8 cellular contexts compared by ENCODE assay signal in the genomic region with DNA sequence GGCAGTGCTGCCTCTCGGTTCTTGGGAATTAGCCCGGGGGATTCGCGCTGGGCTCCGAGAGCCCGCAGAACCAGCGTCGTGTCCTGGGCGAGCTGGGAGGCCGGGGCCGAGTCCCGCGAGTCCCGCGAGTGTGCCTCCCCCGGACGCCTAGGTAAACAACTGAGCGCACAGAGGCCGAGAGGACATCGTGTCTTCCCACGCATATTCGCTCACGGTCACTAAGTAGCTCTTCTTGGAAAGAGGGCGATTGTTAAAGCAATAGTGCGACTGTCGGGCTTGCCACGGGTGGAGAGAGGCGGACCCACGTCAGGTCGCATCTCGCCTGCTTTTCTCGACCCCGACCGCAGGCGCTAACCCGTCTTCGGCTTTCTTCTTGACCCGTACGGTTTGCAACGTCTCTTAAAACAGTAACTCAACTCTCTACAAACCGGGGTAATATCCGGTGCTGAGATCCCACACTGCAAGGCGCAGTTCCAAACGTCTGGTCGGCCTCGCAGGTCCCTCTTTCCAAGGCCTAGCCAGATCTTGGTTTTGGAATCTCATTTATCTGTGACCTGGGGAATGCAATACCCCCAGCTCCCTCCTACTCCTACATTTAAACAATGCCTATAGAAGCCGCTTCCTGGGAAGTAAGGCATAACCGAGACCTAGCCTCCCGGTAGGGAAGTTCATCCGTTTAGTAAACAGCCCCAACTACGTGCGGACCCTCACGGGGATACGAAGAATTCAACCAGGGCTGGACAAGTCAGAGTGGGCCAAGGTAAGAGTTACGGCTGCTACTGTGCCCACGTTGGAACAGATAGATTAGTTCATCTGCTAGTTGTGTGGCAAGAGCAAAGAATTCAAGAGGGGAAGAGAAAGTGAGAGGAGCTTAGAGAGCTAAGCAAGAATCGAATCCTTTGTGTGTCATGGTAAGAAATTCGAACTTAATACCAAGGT. TPM values are rescaled to one million over a fixed set of nuclear protein-coding genes. Genes with fewer than 3 reads are reported as not detected.
DNase-seq lines count a peak whose midpoint lies in the region; ATAC-seq lines count a peak whose summit lies in the region.

No MANE protein-coding gene starts in this region.

- no peaks in the 10 kb centered on the region for H3K36me3 Mint-ChIP-seq in CD4-positive, CD25-positive, alpha-beta regulatory T cell
- peaks cover 31% of the 10 kb centered on the region for H3K36me3 Mint-ChIP-seq in T-helper 1 cell treated with Interleukin-12 subunit alpha and Interleukin-12 subunit beta and Interleukin-4 antibody, amounts not matched to agents 30 μg/mL and 1 μg/mL, for 36 hours (ENCODE audit: low read depth)

- H3K9me3 Mint-ChIP-seq in CD4-positive, CD25-positive, alpha-beta regulatory T cell: peaks cover 0 to 2% (median 0%) of the 10 kb centered on the region in 7 donors
- H3K9me3 Mint-ChIP-seq in T-helper 1 cell treated with Interleukin-12 subunit alpha and Interleukin-12 subunit beta and Interleukin-4 antibody, amounts not matched to agents 30 μg/mL and 1 μg/mL, for 36 hours: no peaks in the 10 kb centered on the region

- no peaks in the 10 kb centered on the region for H3K27me3 Mint-ChIP-seq in CD4-positive, CD25-positive, alpha-beta regulatory T cell
- H3K27me3 Mint-ChIP-seq in T-helper 1 cell treated with Interleukin-12 subunit alpha and Interleukin-12 subunit beta and Interleukin-4 antibody, amounts not matched to agents 30 μg/mL and 1 μg/mL, for 36 hours (ENCODE audit: low read depth): peaks cover 6% of the 10 kb centered on the region

- peak; percentile 3 to 5 for ATAC-seq in CD4-positive, CD25-positive, alpha-beta regulatory T cell (ENCODE audit: low read depth in 2 of 2)
- ATAC-seq in GM19397 (IDR thresholded peaks at IDR 0.05; ENCODE audit: unreplicated experiment): peak; percentile 31
- ATAC-seq in HG03442 (IDR thresholded peaks at IDR 0.05; ENCODE audit: unreplicated experiment): peak; percentile 18

- H3K27ac Mint-ChIP-seq in CD4-positive, CD25-positive, alpha-beta regulatory T cell: peak overlapping the region; percentile 88 to 95 (median 90)
- H3K27ac Mint-ChIP-seq in T-helper 1 cell treated with Interleukin-12 subunit alpha and Interleukin-12 subunit beta and Interleukin-4 antibody, amounts not matched to agents 30 μg/mL and 1 μg/mL, for 36 hours: peak overlapping the region; percentile 96

- peak overlapping the region; percentile 58 for H3K4me3 ChIP-seq in CD4-positive, CD25-positive, alpha-beta regulatory T cell (ENCODE audit: low read depth, low read length)

- H3K36me3 ChIP-seq in CD4-positive, CD25-positive, alpha-beta regulatory T cell (ENCODE audit: control insufficient read depth, insufficient read depth, low read length): no peaks in the 10 kb centered on the region

- peak overlapping the region; percentile 88 for H3K27ac ChIP-seq in CD4-positive, CD25-positive, alpha-beta regulatory T cell (ENCODE audit: insufficient read depth, low read length, poor library complexity, severe bottlenecking)
- H3K27ac ChIP-seq in cingulate gyrus (ENCODE audit: low read depth, low read length): peak overlapping the region; percentile 89

- peaks cover 4 to 38% (median 28%) of the 10 kb centered on the region in 4 donors for H3K4me1 Mint-ChIP-seq in CD4-positive, CD25-positive, alpha-beta regulatory T cell
- H3K4me1 Mint-ChIP-seq in T-helper 1 cell treated with Interleukin-12 subunit alpha and Interleukin-12 subunit beta and Interleukin-4 antibody, amounts not matched to agents 30 μg/mL and 1 μg/mL, for 36 hours (ENCODE audit: low read depth): peaks cover 41% of the 10 kb centered on the region

- H3K27me3 ChIP-seq in CD4-positive, CD25-positive, alpha-beta regulatory T cell (ENCODE audit: control insufficient read depth, insufficient read depth, low read length): no peaks in the 10 kb centered on the region

- H3K4me1 ChIP-seq in CD4-positive, CD25-positive, alpha-beta regulatory T cell (ENCODE audit: control insufficient read depth, insufficient read depth, low read length, poor library complexity, severe bottlenecking): peaks cover 37% of the 10 kb centered on the region

- DNase-seq in CD4-positive, CD25-positive, alpha-beta regulatory T cell: peak in 1 of 3 donors; percentile 57
- DNase-seq in kidney tubule cell (ENCODE audit: low spot score): peak; percentile 73
- DNase-seq in stimulated activated CD4-positive, alpha-beta T cell treated with anti-CD3 and anti-CD28 coated beads, Interleukin-4, amount 100 ng/mL, for 24 hours: peak; percentile 42
- DNase-seq in NCI-H510A treated with DMSO at 0.1 percent for 48 hours (lab: John Stamatoyannopoulos, UW): no peak

- H3K9me3 ChIP-seq in CD4-positive, CD25-positive, alpha-beta regulatory T cell (ENCODE audit: control insufficient read depth in 2 of 2, low read length in 2 of 2): no peaks in the 10 kb centered on the region

- H3K4me3 Mint-ChIP-seq in CD4-positive, CD25-positive, alpha-beta regulatory T cell: peak overlapping the region; percentile 90 to 97 (median 92)
- peak overlapping the region; percentile 98 for H3K4me3 Mint-ChIP-seq in T-helper 1 cell treated with Interleukin-12 subunit alpha and Interleukin-12 subunit beta and Interleukin-4 antibody, amounts not matched to agents 30 μg/mL and 1 μg/mL, for 36 hours

RNA-seq across cellular contexts. Expression of a gene that starts 0.7 kb away (rescaled TPM):
- total RNA-seq in CD4-positive, CD25-positive, alpha-beta regulatory T cell: 42.0 TPM
- polyA plus RNA-seq in CD4-positive, CD25-positive, alpha-beta regulatory T cell: 1 to 10 TPM; 1.1 to 2.0 (median 1.5) TPM

RNA-seq across cellular contexts. Expression of a gene that starts 52.2 kb away (rescaled TPM):
- total RNA-seq in CD4-positive, CD25-positive, alpha-beta regulatory T cell: 592 TPM
- 100 to 1,000 TPM; 173 to 229 (median 206) TPM for polyA plus RNA-seq in CD4-positive, CD25-positive, alpha-beta regulatory T cell
